ENCODE assay signal across 17 cellular contexts in the genomic region with DNA sequence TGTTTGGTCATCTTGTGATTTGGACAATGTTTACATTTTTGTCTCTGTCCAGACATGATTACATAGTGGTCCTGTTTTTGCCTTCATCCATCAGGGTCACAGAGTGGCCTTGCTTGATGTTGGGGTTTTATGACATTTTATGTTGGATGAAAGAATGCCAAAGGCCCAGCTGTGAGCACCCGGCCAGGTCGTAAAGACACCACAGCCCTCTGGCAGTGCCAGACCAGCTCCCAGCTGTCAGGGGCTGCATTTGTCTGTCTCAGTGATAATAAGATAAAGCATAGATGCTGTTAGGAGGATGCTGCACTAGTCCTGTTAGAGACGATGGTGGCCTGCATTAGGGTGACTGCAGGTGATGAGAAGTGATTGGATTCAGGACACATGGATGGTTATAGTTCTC.
DNase-seq lines count a peak whose midpoint lies in the region; ATAC-seq and TF ChIP-seq lines count a peak whose summit lies in the region.
"Had no signal": no experiment of that assay in that cellular context is flagged by ENCODE, and none has a peak within 500 bp of the region (broad histone marks: within the 10 kb centered on the region; RNA-seq: fewer than 3 reads in every experiment).

No MANE protein-coding gene starts in this region.

- intact Hi-C loops in left ventricle myocardium superior (cut with micrococcal nuclease), result no loop called here

- H3K36me3 Mint-ChIP-seq in activated naive CD4-positive, alpha-beta T cell treated with anti-CD3 and anti-CD28 coated beads, Interleukin-2, amount 10 ng/mL, durations not matched to agents 7 days and 5 days, result no peaks in the 10 kb centered on the region
- H3K36me3 Mint-ChIP-seq in T-helper 17 cell (ENCODE audit: low read depth), result no peaks in the 10 kb centered on the region
- H3K36me3 Mint-ChIP-seq: CD4-positive, CD25-positive, alpha-beta regulatory T cell; CD8-positive, alpha-beta memory T cell had no signal

- H3K4me1 Mint-ChIP-seq in activated naive CD4-positive, alpha-beta T cell treated with anti-CD3 and anti-CD28 coated beads, Interleukin-2, amount 10 ng/mL, durations not matched to agents 7 days and 5 days, result no peaks in the 10 kb centered on the region
- H3K4me1 Mint-ChIP-seq in T-helper 17 cell, result no peaks in the 10 kb centered on the region
- H3K4me1 Mint-ChIP-seq: B cell; CD4-positive, CD25-positive, alpha-beta regulatory T cell; CD8-positive, alpha-beta memory T cell; GM23338 had no signal

- H3K9me3 Mint-ChIP-seq in activated naive CD4-positive, alpha-beta T cell treated with anti-CD3 and anti-CD28 coated beads, Interleukin-2, amount 10 ng/mL, durations not matched to agents 7 days and 5 days, result peaks cover 15% of the 10 kb centered on the region

- H3K27ac ChIP-seq in VCaP, result 0 out of 2 replicates have a peak overlapping the region, but pooled peaks have one; percentile 1

- no peak for TF ChIP-seq CTCF in VCaP (conservative IDR thresholded peaks at IDR 0.05)

- ATAC-seq in T-helper 17 cell (no peak), left ventricle myocardium superior (no peak)
- ATAC-seq: GM23338 had no signal

- CTCF ChIA-PET in activated naive CD4-positive, alpha-beta T cell treated with anti-CD3 and anti-CD28 coated beads, Interleukin-2, amount 10 ng/mL, durations not matched to agents 7 days and 5 days (lab: Charles Lee), result interaction anchor here (0.8 kb wide), 1 partner anchor 17 kb away, joined by 3 read pairs; no protein-coding TSS in a partner anchor

- H3K9me3 ChIP-seq in T-helper 17 cell (ENCODE audit: control insufficient read depth, low read length, poor library complexity, severe bottlenecking), result no peaks in the 10 kb centered on the region

- H3K27ac Mint-ChIP-seq in activated naive CD4-positive, alpha-beta T cell treated with anti-CD3 and anti-CD28 coated beads, Interleukin-2, amount 10 ng/mL, durations not matched to agents 7 days and 5 days, result peak overlapping the region; percentile 7
- no peak overlapping the region for H3K27ac Mint-ChIP-seq in T-helper 17 cell
- H3K27ac Mint-ChIP-seq: B cell; CD4-positive, CD25-positive, alpha-beta regulatory T cell; CD8-positive, alpha-beta memory T cell; GM23338 had no signal

- DNase-seq in activated naive CD4-positive, alpha-beta T cell treated with anti-CD3 and anti-CD28 coated beads, Interleukin-2, amount 10 ng/mL, durations not matched to agents 7 days and 5 days, result no peak
- no peak for DNase-seq in activated naive CD4-positive, alpha-beta T cell treated with anti-CD3 and anti-CD28 coated beads, Interleukin-2, amount 50 U/mL, for 16 hours
- DNase-seq in skeletal muscle cell (ENCODE audit: low read depth) (peak; percentile 25), T-helper 17 cell (no peak), left ventricle myocardium superior (no peak)
- DNase-seq: C1 segment of cervical spinal cord; CD4-positive, CD25-positive, alpha-beta regulatory T cell; CD8-positive, alpha-beta memory T cell; COR-L47; DMS 273 treated with DMSO at 0.1 percent for 48 hours; DMS53; DND-41; EL; HCEC 1CT had no signal

- H3K4me3 Mint-ChIP-seq in activated naive CD4-positive, alpha-beta T cell treated with anti-CD3 and anti-CD28 coated beads, Interleukin-2, amount 10 ng/mL, durations not matched to agents 7 days and 5 days, result no peak overlapping the region
- H3K4me3 Mint-ChIP-seq in T-helper 17 cell, result no peak overlapping the region
- H3K4me3 Mint-ChIP-seq: B cell; CD4-positive, CD25-positive, alpha-beta regulatory T cell; CD8-positive, alpha-beta memory T cell; GM23338 had no signal

- H3K4me3 ChIP-seq in skeletal muscle cell (ENCODE audit: low read depth, low read length), result no peak overlapping the region
- H3K4me3 ChIP-seq: GM23338 had no signal

- peaks cover 11% of the 10 kb centered on the region for H3K27me3 Mint-ChIP-seq in activated naive CD4-positive, alpha-beta T cell treated with anti-CD3 and anti-CD28 coated beads, Interleukin-2, amount 10 ng/mL, durations not matched to agents 7 days and 5 days
- peaks cover 20% of the 10 kb centered on the region for H3K27me3 Mint-ChIP-seq in T-helper 17 cell
- H3K27me3 Mint-ChIP-seq: B cell had no signal
